ENCODE assay signal across 1 cellular context in genomic region chr22:24068377-24068680, GRCh38.
TF ChIP-seq lines count a peak whose summit lies in the region.

No MANE protein-coding gene starts in this region.

TF ChIP-seq in K562, 482 proteins besides CTCF, POLR2A, EP300 and RAD21:
- peak; percentile 58 for TF ChIP-seq TCF3 (CRISPR knock-in tag; IDR thresholded peaks at IDR 0.05)
- peak; percentile 59 for TF ChIP-seq CBFA2T3 (IDR thresholded peaks at IDR 0.05)
- TF ChIP-seq ARID1B (IDR thresholded peaks at IDR 0.05) = 0 out of 2 replicates have a peak, but pooled peaks have one; percentile 14
- TF ChIP-seq CBFA2T2 (conservative IDR thresholded peaks at IDR 0.05) = 0 out of 2 replicates have a peak, but pooled peaks have one; percentile 29
- no peak for TF ChIP-seq RCOR1 (IDR thresholded peaks at IDR 0.05; ENCODE audit: borderline replicate concordance in 1 of 2, low read depth in 2 of 2, low read length in 2 of 2)
- no peak for TF ChIP-seq GTF2E2 (tag; IDR thresholded peaks at IDR 0.05)
